Comparison of ENCODE assay signal across 25 cellular contexts in the genomic region with DNA sequence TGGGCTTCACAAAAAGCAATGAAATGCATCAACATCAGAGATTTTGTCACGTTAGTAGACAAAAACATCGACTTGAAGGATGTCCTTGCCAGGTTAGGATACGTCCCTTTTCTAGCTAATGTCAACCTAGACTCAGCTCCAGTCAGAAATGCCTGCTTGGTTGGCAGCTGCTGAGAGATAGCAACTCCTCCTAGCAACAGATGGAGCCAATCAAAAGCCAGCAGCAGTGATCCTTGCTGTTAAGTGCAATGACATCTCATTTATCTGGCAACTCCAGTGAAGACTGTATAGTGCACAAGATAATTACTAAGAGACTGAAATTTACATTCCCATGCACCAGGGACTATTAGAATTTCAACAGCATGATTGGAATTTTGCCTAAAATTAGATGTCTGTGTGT.
DNase-seq lines count a peak whose midpoint lies in the region; ATAC-seq, FAIRE-seq and TF ChIP-seq lines count a peak whose summit lies in the region.
"Had no signal": no experiment of that assay in that cellular context is flagged by ENCODE, and none has a peak within 500 bp of the region (broad histone marks: within the 10 kb centered on the region; RNA-seq: fewer than 3 reads in every experiment).

No MANE protein-coding gene starts in this region.

- no peak overlapping the region for H3K23ac ChIP-seq in H1 (ENCODE audit: insufficient read length)

- H4K5ac ChIP-seq in H1 (ENCODE audit: insufficient read length, low read depth, low read length) = no peak overlapping the region

- no peaks in the 10 kb centered on the region for H3K4me1 Mint-ChIP-seq in activated T-helper 2 cell treated with anti-CD3 and anti-CD28 coated beads, Interferon-gamma antibody, Interleukin-2, Interleukin-4, amounts not matched to agents 10 μg/mL and 5 μg/mL and 100 μg/mL, durations not matched to agents 14 hours and 24 hours and 36 hours (ENCODE audit: low read depth)
- H3K4me1 Mint-ChIP-seq: activated naive CD8-positive, alpha-beta T cell treated with anti-CD3 and anti-CD28 coated beads for 36 hours; B cell; naive thymus-derived CD4-positive, alpha-beta T cell had no signal

- no peak for TF ChIP-seq POLR2A in H1 (IDR thresholded peaks at IDR 0.05; ENCODE audit: control extremely low read depth in 1 of 2, low read depth in 2 of 2, low read length in 2 of 2)

- H3K27ac ChIP-seq in left ventricle myocardium inferior (replicated peaks) = no peak overlapping the region
- H3K27ac ChIP-seq in H1 (ENCODE audit: low read depth, low read length) = no peak overlapping the region
- H3K27ac ChIP-seq: breast epithelium, esophagus muscularis mucosa, PC-9, psoas muscle, thyroid gland, VCaP had no signal

- H3K4ac ChIP-seq in H1 (replicated peaks; ENCODE audit: insufficient read length, low read depth, low read length) = no peak overlapping the region

- H4K20me1 ChIP-seq in H1 (replicated peaks in 1 of 2; ENCODE audit: control insufficient read depth in 1 of 2, insufficient read depth in 2 of 2, low read length in 2 of 2) = no peaks in the 10 kb centered on the region

- H2BK5ac ChIP-seq in H1 (ENCODE audit: low read depth, low read length) = no peak overlapping the region

- no peak overlapping the region for H3K27ac Mint-ChIP-seq in activated T-helper 2 cell treated with anti-CD3 and anti-CD28 coated beads, Interferon-gamma antibody, Interleukin-2, Interleukin-4, amounts not matched to agents 10 μg/mL and 5 μg/mL and 100 μg/mL, durations not matched to agents 14 hours and 24 hours and 36 hours
- H3K27ac Mint-ChIP-seq: activated CD8-positive, alpha-beta T cell treated with anti-CD3 and anti-CD28 coated beads for 36 hours; activated naive CD8-positive, alpha-beta T cell treated with anti-CD3 and anti-CD28 coated beads for 36 hours; activated T-cell treated with anti-CD3 and anti-CD28 coated beads, Interleukin-2, amount 50 U/mL, for 72 hours; B cell; H9; naive thymus-derived CD4-positive, alpha-beta T cell had no signal

- no peaks in the 10 kb centered on the region for H3K9me3 Mint-ChIP-seq in activated T-helper 2 cell treated with anti-CD3 and anti-CD28 coated beads, Interferon-gamma antibody, Interleukin-2, Interleukin-4, amounts not matched to agents 10 μg/mL and 5 μg/mL and 100 μg/mL, durations not matched to agents 14 hours and 24 hours and 36 hours
- H3K9me3 Mint-ChIP-seq: activated CD8-positive, alpha-beta T cell treated with anti-CD3 and anti-CD28 coated beads for 36 hours; activated naive CD8-positive, alpha-beta T cell treated with anti-CD3 and anti-CD28 coated beads for 36 hours; activated T-cell treated with anti-CD3 and anti-CD28 coated beads, Interleukin-2, amount 50 U/mL, for 72 hours; H9 had no signal

- intact Hi-C loops in Right ventricle myocardium superior (cut with DNase I) = no loop called here
- intact Hi-C loops in left ventricle myocardium inferior (cut with micrococcal nuclease) = no loop called here
- intact Hi-C loops in activated T-helper 2 cell treated with anti-CD3 and anti-CD28 coated beads, Interferon-gamma antibody, Interleukin-2, Interleukin-4, amounts not matched to agents 10 μg/mL and 5 μg/mL and 100 μg/mL, durations not matched to agents 14 hours and 24 hours and 36 hours (cut with micrococcal nuclease) = no loop called here

- H3K27me3 ChIP-seq in left ventricle myocardium inferior (ENCODE audit: low read depth) = no peaks in the 10 kb centered on the region
- no peaks in the 10 kb centered on the region for H3K27me3 ChIP-seq in H1 (replicated peaks in 1 of 4; ENCODE audit: control insufficient read depth in 3 of 4, extremely low read depth in 1 of 4, insufficient read depth in 3 of 4, low read length in 3 of 4)
- H3K27me3 ChIP-seq: breast epithelium, esophagus muscularis mucosa, thyroid gland had no signal

- H3K23me2 ChIP-seq in H1 (ENCODE audit: low read depth, low read length) = no peaks in the 10 kb centered on the region

- H3K79me2 ChIP-seq in H1 (ENCODE audit: control insufficient read depth in 1 of 2, insufficient read depth in 2 of 2, low read length in 2 of 2) = no peaks in the 10 kb centered on the region

- CTCF ChIA-PET in H1 (lab: Charles Lee; ENCODE audit: partially characterized antibody) = interaction anchor here (1.0 to 1.2 kb wide), 2 partner anchors 10 to 21 kb away, joined by 3 read pairs; no protein-coding TSS in a partner anchor

- no peak overlapping the region for H2BK20ac ChIP-seq in H1 (ENCODE audit: low read length)

- H2BK120ac ChIP-seq in H1 (replicated peaks; ENCODE audit: low read depth, low read length) = no peak overlapping the region

- POLR2A ChIA-PET in H1 (lab: Charles Lee; ENCODE audit: partially characterized antibody) = no interaction called here

- H4K8ac ChIP-seq in H1 (ENCODE audit: extremely low read depth, insufficient read depth, low read length) = no peak overlapping the region

- no peak for TF ChIP-seq RAD21 in H1 (IDR thresholded peaks at IDR 0.05 in 1 of 2, conservative IDR thresholded peaks at IDR 0.05 in 1 of 2; ENCODE audit: low read depth in 2 of 2, low read length in 2 of 2)

- H2BK15ac ChIP-seq in H1 (ENCODE audit: low read length) = no peak overlapping the region

- no peak overlapping the region for H3K4me3 Mint-ChIP-seq in activated T-helper 2 cell treated with anti-CD3 and anti-CD28 coated beads, Interferon-gamma antibody, Interleukin-2, Interleukin-4, amounts not matched to agents 10 μg/mL and 5 μg/mL and 100 μg/mL, durations not matched to agents 14 hours and 24 hours and 36 hours (ENCODE audit: low read depth)
- H3K4me3 Mint-ChIP-seq: activated CD8-positive, alpha-beta T cell treated with anti-CD3 and anti-CD28 coated beads for 36 hours; activated naive CD8-positive, alpha-beta T cell treated with anti-CD3 and anti-CD28 coated beads for 36 hours; activated T-cell treated with anti-CD3 and anti-CD28 coated beads, Interleukin-2, amount 50 U/mL, for 72 hours; B cell; H9; naive thymus-derived CD4-positive, alpha-beta T cell had no signal

- no peak overlapping the region for H2AFZ ChIP-seq in H1 (ENCODE audit: low read length)
- H2AFZ ChIP-seq: PC-9 had no signal

- ATAC-seq in Right ventricle myocardium superior (ENCODE audit: poor library complexity) (peak; percentile 54), GM18498 (IDR thresholded peaks at IDR 0.05; ENCODE audit: unreplicated experiment) (no peak)
- ATAC-seq: activated CD8-positive, alpha-beta T cell treated with anti-CD3 and anti-CD28 coated beads for 36 hours; activated T-cell treated with anti-CD3 and anti-CD28 coated beads, Interleukin-2, amount 50 U/mL, for 72 hours; K562; naive thymus-derived CD4-positive, alpha-beta T cell; psoas muscle had no signal

- TF ChIP-seq CTCF in left ventricle myocardium inferior (IDR thresholded peaks at IDR 0.05; ENCODE audit: borderline replicate concordance) (no peak), H1 (IDR thresholded peaks at IDR 0.05; ENCODE audit: control extremely low read depth in 1 of 3, insufficient read depth in 1 of 3, low read depth in 1 of 3, low read length in 3 of 3) (no peak)

- no peak for TF ChIP-seq EP300 in H1 (IDR thresholded peaks at IDR 0.05; ENCODE audit: borderline replicate concordance in 1 of 2, low read depth in 2 of 2, low read length in 2 of 2)

- H3K56ac ChIP-seq in H1 (replicated peaks; ENCODE audit: insufficient read length, low read depth, low read length) = no peak overlapping the region

- no peak overlapping the region for H2AK5ac ChIP-seq in H1 (ENCODE audit: low read depth, low read length)

- no peak overlapping the region for H2BK12ac ChIP-seq in H1 (ENCODE audit: low read depth, low read length)

- H3K4me1 ChIP-seq in left ventricle myocardium inferior (peaks cover 13% of the 10 kb centered on the region), H1 (replicated peaks in 1 of 4; ENCODE audit: control insufficient read depth in 3 of 4, insufficient read depth in 4 of 4, low read length in 3 of 4) (no peaks in the 10 kb centered on the region)
- H3K4me1 ChIP-seq: breast epithelium, psoas muscle, thyroid gland had no signal

- DNase-seq in Right ventricle myocardium superior (no peak), left ventricle myocardium inferior (no peak), NCI-H446 (lab: John Stamatoyannopoulos, UW) (peak; percentile 21 to 78), H1 (ENCODE audit: low read depth in 1 of 2, low spot score in 2 of 2) (no peak), retina (peak; percentile 6), NCI-H526 treated with DMSO at 0.1 percent for 48 hours (lab: John Stamatoyannopoulos, UW) (no peak)
- no peak for DNase-seq in activated T-helper 2 cell treated with anti-CD3 and anti-CD28 coated beads, Interferon-gamma antibody, Interleukin-2, Interleukin-4, amounts not matched to agents 10 μg/mL and 5 μg/mL and 100 μg/mL, durations not matched to agents 14 hours and 24 hours and 36 hours (ENCODE audit: low spot score)
- DNase-seq: activated CD8-positive, alpha-beta T cell treated with anti-CD3 and anti-CD28 coated beads for 36 hours; activated naive CD8-positive, alpha-beta T cell treated with anti-CD3 and anti-CD28 coated beads for 36 hours; activated T-cell treated with anti-CD3 and anti-CD28 coated beads, Interleukin-2, amount 50 U/mL, for 72 hours; Calu3; H9; naive thymus-derived CD4-positive, alpha-beta T cell; NCI-H510A treated with DMSO at 0.1 percent for 48 hours; PC-9; psoas muscle; T-helper 1 cell; thyroid gland had no signal

- H3K9me3 ChIP-seq in left ventricle myocardium inferior (replicated peaks) (no peaks in the 10 kb centered on the region), H1 (ENCODE audit: insufficient read depth in 2 of 2, low read depth in 1 of 2, low read length in 1 of 2) (no peaks in the 10 kb centered on the region)
- H3K9me3 ChIP-seq: breast epithelium, esophagus muscularis mucosa, psoas muscle, thyroid gland had no signal

- FAIRE-seq in H1 (lab: Jason Lieb, UNC) = no peak
- FAIRE-seq: K562 had no signal

- no peak overlapping the region for H3K9ac ChIP-seq in H1 (replicated peaks in 1 of 4; ENCODE audit: extremely low read depth in 1 of 4, low read depth in 3 of 4, low read length in 3 of 4)

- H3K36me3 Mint-ChIP-seq in activated T-helper 2 cell treated with anti-CD3 and anti-CD28 coated beads, Interferon-gamma antibody, Interleukin-2, Interleukin-4, amounts not matched to agents 10 μg/mL and 5 μg/mL and 100 μg/mL, durations not matched to agents 14 hours and 24 hours and 36 hours (ENCODE audit: low read depth) = no peaks in the 10 kb centered on the region
- H3K36me3 Mint-ChIP-seq: activated naive CD8-positive, alpha-beta T cell treated with anti-CD3 and anti-CD28 coated beads for 36 hours; naive thymus-derived CD4-positive, alpha-beta T cell had no signal

- H3K14ac ChIP-seq in H1 (ENCODE audit: insufficient read length) = no peak overlapping the region

- H4K91ac ChIP-seq in H1 (replicated peaks; ENCODE audit: insufficient read length, low read length) = no peak overlapping the region

- H3K18ac ChIP-seq in H1 (ENCODE audit: extremely low read depth, low read length) = no peak overlapping the region

- no peak overlapping the region for H3K4me3 ChIP-seq in left ventricle myocardium inferior
- no peak overlapping the region for H3K4me3 ChIP-seq in H1 (ENCODE audit: extremely low read depth in 1 of 4, insufficient read depth in 2 of 4, low read depth in 3 of 4, low read length in 4 of 4)
- H3K4me3 ChIP-seq: breast epithelium, dorsolateral prefrontal cortex, esophagus muscularis mucosa, K562, PC-9, psoas muscle, thyroid gland had no signal

- no peaks in the 10 kb centered on the region for H3K27me3 Mint-ChIP-seq in activated T-helper 2 cell treated with anti-CD3 and anti-CD28 coated beads, Interferon-gamma antibody, Interleukin-2, Interleukin-4, amounts not matched to agents 10 μg/mL and 5 μg/mL and 100 μg/mL, durations not matched to agents 14 hours and 24 hours and 36 hours (ENCODE audit: low read depth)
- H3K27me3 Mint-ChIP-seq: activated CD8-positive, alpha-beta T cell treated with anti-CD3 and anti-CD28 coated beads for 36 hours; activated naive CD8-positive, alpha-beta T cell treated with anti-CD3 and anti-CD28 coated beads for 36 hours; B cell; naive thymus-derived CD4-positive, alpha-beta T cell had no signal

- H3K79me1 ChIP-seq in H1 (ENCODE audit: low read depth, low read length) = no peaks in the 10 kb centered on the region

- H3K36me3 ChIP-seq in left ventricle myocardium inferior (no peaks in the 10 kb centered on the region), H1 (ENCODE audit: control insufficient read depth in 2 of 4, insufficient read depth in 4 of 4, low read length in 3 of 4) (no peaks in the 10 kb centered on the region)
- H3K36me3 ChIP-seq: breast epithelium, esophagus muscularis mucosa, thyroid gland had no signal

- H3K4me2 ChIP-seq in H1 (ENCODE audit: insufficient read depth in 1 of 2, low read depth in 2 of 2, low read length in 2 of 2) = no peak overlapping the region
- H3K4me2 ChIP-seq: PC-9 had no signal

- 80% methylated on average over 3 of the region's 3 CpGs; no CpG with 5 or more reads in 1 of the 2 experiments for WGBS in H1 (ENCODE audit: extremely low coverage in 1 of 2, insufficient coverage in 1 of 2, insufficient read length in 1 of 2, insufficient replicate concordance in 2 of 2, low coverage in 1 of 2, low lambda C conversion rate in 2 of 2, missing lambda C conversion rate in 1 of 2), 2 experiments

Comparison
In these comparisons a context has a peak if more than half of its experiments do, and no peak if none do; other contexts are left out.
1. DNase-seq: peak in NCI-H446 (2 of 2) and retina (single experiment); none in Right ventricle myocardium superior (single experiment), left ventricle myocardium inferior (single experiment), H1 (0 of 2), NCI-H526 treated with DMSO at 0.1 percent for 48 hours (single experiment) and activated T-helper 2 cell treated with anti-CD3 and anti-CD28 coated beads, Interferon-gamma antibody, Interleukin-2, Interleukin-4, amounts not matched to agents 10 μg/mL and 5 μg/mL and 100 μg/mL, durations not matched to agents 14 hours and 24 hours and 36 hours (single experiment).